Comparison of ENCODE assay signal across 9 cellular contexts in genomic region chr11:71526796-71527575, GRCh38. TPM values are rescaled to one million over a fixed set of nuclear protein-coding genes. Genes with fewer than 3 reads are reported as not detected.
"Had no signal": no experiment of that assay in that cellular context is flagged by ENCODE, and none has a peak within 500 bp of the region (broad histone marks: within the 10 kb centered on the region; RNA-seq: fewer than 3 reads in every experiment).

Gene KRTAP5-7, plus strand, starts transcription at chr11:71527267. Its CDS starts 34 bp downstream, at chr11:71527301.

RNA-seq across cellular contexts. Expression of gene KRTAP5-7, which starts in this region (rescaled TPM):
- total RNA-seq: activated CD8-positive, alpha-beta T cell treated with anti-CD3 and anti-CD28 coated beads for 36 hours; activated naive CD4-positive, alpha-beta T cell treated with anti-CD3 and anti-CD28 coated beads, Interleukin-2, amount 50 U/mL, for 72 hours; activated T-cell treated with anti-CD3 and anti-CD28 coated beads, Interleukin-2, amount 50 U/mL, for 4 hours; ascending aorta; body of pancreas; bronchial epithelial cell; IMR-90; PC-3; SJSA1 had no signal
- polyA plus RNA-seq: IMR-90 had no signal
